8 cellular contexts compared by ENCODE assay signal in the genomic region with DNA sequence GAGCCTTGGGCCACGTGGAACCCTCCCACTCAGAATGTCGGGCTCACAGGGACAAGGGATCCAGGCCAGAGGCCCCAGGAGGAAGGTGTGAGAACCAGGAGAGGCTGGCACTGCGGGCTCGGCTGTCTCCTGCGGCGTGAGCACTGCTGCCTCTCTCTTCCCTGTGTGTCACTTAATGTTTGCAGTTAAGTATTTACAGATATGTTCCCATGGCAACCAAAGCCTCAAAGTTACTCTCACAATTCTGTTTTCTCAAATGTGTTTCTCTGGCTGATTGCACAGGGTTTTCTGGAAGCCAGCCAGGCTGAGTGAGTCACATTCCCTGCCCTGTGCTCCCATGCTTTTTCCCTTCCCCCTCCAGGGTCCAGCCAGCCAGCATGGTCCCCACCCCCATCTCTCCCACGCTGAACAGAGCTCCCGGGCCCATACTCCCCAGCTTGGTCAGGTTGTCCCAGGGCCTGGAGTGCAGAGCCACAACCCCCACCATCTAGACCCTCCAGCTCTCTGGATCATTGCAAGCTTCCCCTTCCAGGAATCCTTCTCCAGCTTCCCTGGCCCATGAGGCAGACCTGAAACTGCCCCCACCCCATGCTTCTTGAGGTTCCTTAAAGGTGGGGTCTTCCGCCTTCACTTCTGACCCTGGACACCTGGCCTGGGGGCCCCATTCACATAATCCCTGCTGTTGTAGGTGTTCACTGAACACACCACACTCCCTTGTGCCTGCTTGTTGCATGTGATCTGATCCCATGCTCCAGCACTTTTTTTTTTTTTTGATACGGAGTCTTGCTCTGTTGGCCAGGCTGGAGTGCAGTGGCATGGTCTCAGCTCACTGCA.
DNase-seq lines count a peak whose midpoint lies in the region; ATAC-seq, FAIRE-seq and TF ChIP-seq lines count a peak whose summit lies in the region.

No MANE protein-coding gene starts in this region.

- H4K20me1 ChIP-seq in K562 (replicated peaks; ENCODE audit: control insufficient read depth, insufficient read depth, low read length) = 0 out of 2 replicates have a peak, but pooled peaks cover 5% of the 10 kb centered on the region

- H3K9ac ChIP-seq in K562 (ENCODE audit: insufficient read depth in 1 of 2, low read depth in 2 of 2, low read length in 2 of 2) = peak overlapping the region in 1 of 2 experiments; percentile 70; a peak in 2 of 4 replicates

- peaks cover 16 to 19% of the 10 kb centered on the region in 2 experiments for H3K4me1 ChIP-seq in K562 (replicated peaks in 1 of 2; ENCODE audit: control insufficient read depth in 2 of 2, insufficient read depth in 2 of 2, low read length in 2 of 2)

- H3K9me1 ChIP-seq in K562 (ENCODE audit: control insufficient read depth, insufficient read depth, low read length) = peaks cover 3% of the 10 kb centered on the region

- peak overlapping the region; percentile 46; the same call in 1 of the 2 replicates for H2AFZ ChIP-seq in K562 (ENCODE audit: low read depth, low read length)

- BruUV-seq in K562 (replicated peaks; lab: Mats Ljungman, UMichigan) = no TSS peak

- intact Hi-C loops in K562 (cut with micrococcal nuclease) = loop anchor here (10.0 kb wide), 1 partner anchor 355 kb away; no protein-coding TSS in a partner anchor

- TF ChIP-seq EP300 in K562 (IDR thresholded peaks at IDR 0.05; ENCODE audit: low read length) = peak; percentile 47; the same call in 1 of the 2 replicates

- no peak for TF ChIP-seq POLR2A in K562 (conservative IDR thresholded peaks at IDR 0.05)

- H3K4me3 ChIP-seq in K562 (no peak overlapping the region), H7 (ENCODE audit: insufficient read depth, low read depth, low read length) (no peak overlapping the region)

- POLR2A ChIA-PET in K562 (lab: Yijun Ruan, JAX) = no interaction called here

- ATAC-seq in HG03135 (IDR thresholded peaks at IDR 0.05; ENCODE audit: unreplicated experiment) (peak; percentile 59), K562 (peak; percentile 69)

- peak; percentile 93 for FAIRE-seq in K562 (lab: Jason Lieb, UNC)
- FAIRE-seq in islet of Langerhans (lab: Jason Lieb, UNC) = peak; percentile 99

- WGBS in K562 (ENCODE audit: insufficient coverage, low coverage, missing lambda C conversion rate) = 13% methylated on average over 10 of the region's 10 CpGs

- CTCF ChIA-PET in K562 (lab: Yijun Ruan, JAX; ENCODE audit: low intra/inter-chr PET ratio) = interaction anchor here (0.5 kb wide), 1 partner anchor 238 kb away, joined by 4 read pairs; no protein-coding TSS in a partner anchor

- H3K27ac ChIP-seq in K562 (ENCODE audit: extremely low read depth, low read depth, low read length) = no peak overlapping the region

- no peaks in the 10 kb centered on the region for H3K36me3 ChIP-seq in K562 (ENCODE audit: control insufficient read depth, insufficient read depth, low read length)
- no peaks in the 10 kb centered on the region for H3K36me3 ChIP-seq in H7 (replicated peaks; ENCODE audit: control insufficient read depth, insufficient read depth, low read length)

- peaks cover 0 to 5% of the 10 kb centered on the region in 2 experiments; a peak in 1 of 5 replicates for H3K27me3 ChIP-seq in K562 (ENCODE audit: control insufficient read depth in 2 of 2, insufficient read depth in 2 of 2, low read length in 2 of 2)
- H3K27me3 ChIP-seq in H7 (ENCODE audit: control insufficient read depth, insufficient read depth, low read length) = 0 out of 2 replicates have a peak, but pooled peaks cover 1% of the 10 kb centered on the region

- no peak for TF ChIP-seq RAD21 in K562 (CRISPR knock-in tag; conservative IDR thresholded peaks at IDR 0.05 in 1 of 2, IDR thresholded peaks at IDR 0.05 in 1 of 2)

- TF ChIP-seq CTCF in K562 (IDR thresholded peaks at IDR 0.05 in 2 of 3, conservative IDR thresholded peaks at IDR 0.05 in 1 of 3; ENCODE audit: insufficient read depth in 2 of 3, low read depth in 1 of 3, low read length in 3 of 3) = no peak

- DNase-seq in G401 (ENCODE audit: low spot score) (peak; percentile 75), NCI-H2196 (lab: John Stamatoyannopoulos, UW; ENCODE audit: unreplicated experiment) (peak; percentile 84), K562 (ENCODE audit: extremely low read depth in 1 of 4, low spot score in 3 of 4) (peak; percentile 79 to 89 (median 85)), stromal cell of bone marrow (ENCODE audit: low read depth) (peak; percentile 93), H7 (no peak)
- no peak for DNase-seq in activated naive CD4-positive, alpha-beta T cell treated with Interleukin-2 at 50 U/mL for 16 hours

- H3K4me2 ChIP-seq in K562 (ENCODE audit: insufficient read depth, low read length) = no peak overlapping the region

- in situ Hi-C loops in G401 (cut with HindIII; ENCODE audit: low sequenced_read_pairs) (no loop called here), K562 (cut with MboI) (no loop called here)

- no peaks in the 10 kb centered on the region for H3K9me3 ChIP-seq in K562 (replicated peaks; ENCODE audit: control insufficient read depth, insufficient read depth, low read depth, low read length)

- H3K79me2 ChIP-seq in K562 (ENCODE audit: control insufficient read depth, insufficient read depth, low read length) = no peaks in the 10 kb centered on the region

TF ChIP-seq in K562, 482 proteins besides CTCF, POLR2A, EP300 and RAD21 (continues in another document):
- TF ChIP-seq SMAD4 (CRISPR knock-in tag; conservative IDR thresholded peaks at IDR 0.05) (no peak), ZNF589 (CRISPR knock-in tag; IDR thresholded peaks at IDR 0.05; ENCODE audit: low read depth) (no peak), ZNF444 (CRISPR knock-in tag; IDR thresholded peaks at IDR 0.05) (no peak), KHSRP (IDR thresholded peaks at IDR 0.05) (no peak), CBFA2T3 (IDR thresholded peaks at IDR 0.05) (peak; percentile 34; the same call in 1 of the 2 replicates), ZNF766 (CRISPR knock-in tag; conservative IDR thresholded peaks at IDR 0.05) (peak; percentile 72; the same call in 1 of the 2 replicates), DDX20 (tag; IDR thresholded peaks at IDR 0.05; ENCODE audit: low read depth) (no peak), PHF21A (IDR thresholded peaks at IDR 0.05; ENCODE audit: borderline replicate concordance, low read depth) (no peak; the same call in 1 of the 2 replicates), SMAD3 (CRISPR knock-in tag; conservative IDR thresholded peaks at IDR 0.05) (no peak), JUN (IDR thresholded peaks at IDR 0.05; ENCODE audit: borderline replicate concordance, low read depth, low read length) (peak; percentile 89), JUN (CRISPR knock-in tag; IDR thresholded peaks at IDR 0.05; ENCODE audit: borderline replicate concordance) (no peak), BACH1 (tag; IDR thresholded peaks at IDR 0.05) (no peak), HIVEP1 (CRISPR knock-in tag; IDR thresholded peaks at IDR 0.05) (no peak), POLR2AphosphoS2 (IDR thresholded peaks at IDR 0.05; ENCODE audit: low read length) (no peak), DACH1 (IDR thresholded peaks at IDR 0.05; ENCODE audit: partially characterized antibody) (no peak), PCBP2 (IDR thresholded peaks at IDR 0.05; ENCODE audit: low read depth, low read length, poor library complexity, severe bottlenecking) (no peak), POLR2H (tag; IDR thresholded peaks at IDR 0.05; ENCODE audit: low read depth) (no peak), SPI1 (IDR thresholded peaks at IDR 0.05; ENCODE audit: borderline replicate concordance, low read depth, low read length) (no peak), ZBTB1 (CRISPR knock-in tag; IDR thresholded peaks at IDR 0.05; ENCODE audit: borderline replicate concordance, low read depth) (no peak), ZNF347 (CRISPR knock-in tag; IDR thresholded peaks at IDR 0.05; ENCODE audit: low read depth) (no peak), ZNF384 (IDR thresholded peaks at IDR 0.05; ENCODE audit: low read depth, low read length) (no peak), FOSL1 (tag; conservative IDR thresholded peaks at IDR 0.05) (peak; percentile 92), KLF6 (CRISPR knock-in tag; IDR thresholded peaks at IDR 0.05; ENCODE audit: borderline replicate concordance) (no peak), BHLHE40 (IDR thresholded peaks at IDR 0.05; ENCODE audit: low read length) (peak; percentile 52; the same call in 1 of the 2 replicates)
- TF ChIP-seq, protein P1, sequence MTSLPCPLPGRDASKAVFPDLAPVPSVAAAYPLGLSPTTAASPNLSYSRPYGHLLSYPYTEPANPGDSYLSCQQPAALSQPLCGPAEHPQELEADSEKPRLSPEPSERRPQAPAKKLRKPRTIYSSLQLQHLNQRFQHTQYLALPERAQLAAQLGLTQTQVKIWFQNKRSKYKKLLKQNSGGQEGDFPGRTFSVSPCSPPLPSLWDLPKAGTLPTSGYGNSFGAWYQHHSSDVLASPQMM (CRISPR knock-in tag; IDR thresholded peaks at IDR 0.05) = no peak
- TF ChIP-seq, protein P2, sequence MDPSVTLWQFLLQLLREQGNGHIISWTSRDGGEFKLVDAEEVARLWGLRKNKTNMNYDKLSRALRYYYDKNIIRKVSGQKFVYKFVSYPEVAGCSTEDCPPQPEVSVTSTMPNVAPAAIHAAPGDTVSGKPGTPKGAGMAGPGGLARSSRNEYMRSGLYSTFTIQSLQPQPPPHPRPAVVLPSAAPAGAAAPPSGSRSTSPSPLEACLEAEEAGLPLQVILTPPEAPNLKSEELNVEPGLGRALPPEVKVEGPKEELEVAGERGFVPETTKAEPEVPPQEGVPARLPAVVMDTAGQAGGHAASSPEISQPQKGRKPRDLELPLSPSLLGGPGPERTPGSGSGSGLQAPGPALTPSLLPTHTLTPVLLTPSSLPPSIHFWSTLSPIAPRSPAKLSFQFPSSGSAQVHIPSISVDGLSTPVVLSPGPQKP (CRISPR knock-in tag; IDR thresholded peaks at IDR 0.05) = no peak
- TF ChIP-seq, protein P3, sequence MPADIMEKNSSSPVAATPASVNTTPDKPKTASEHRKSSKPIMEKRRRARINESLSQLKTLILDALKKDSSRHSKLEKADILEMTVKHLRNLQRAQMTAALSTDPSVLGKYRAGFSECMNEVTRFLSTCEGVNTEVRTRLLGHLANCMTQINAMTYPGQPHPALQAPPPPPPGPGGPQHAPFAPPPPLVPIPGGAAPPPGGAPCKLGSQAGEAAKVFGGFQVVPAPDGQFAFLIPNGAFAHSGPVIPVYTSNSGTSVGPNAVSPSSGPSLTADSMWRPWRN (IDR thresholded peaks at IDR 0.05; ENCODE audit: low read depth) = no peak
- TF ChIP-seq, protein P4, sequence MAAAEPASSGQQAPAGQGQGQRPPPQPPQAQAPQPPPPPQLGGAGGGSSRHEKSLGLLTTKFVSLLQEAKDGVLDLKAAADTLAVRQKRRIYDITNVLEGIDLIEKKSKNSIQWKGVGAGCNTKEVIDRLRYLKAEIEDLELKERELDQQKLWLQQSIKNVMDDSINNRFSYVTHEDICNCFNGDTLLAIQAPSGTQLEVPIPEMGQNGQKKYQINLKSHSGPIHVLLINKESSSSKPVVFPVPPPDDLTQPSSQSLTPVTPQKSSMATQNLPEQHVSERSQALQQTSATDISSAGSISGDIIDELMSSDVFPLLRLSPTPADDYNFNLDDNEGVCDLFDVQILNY (CRISPR knock-in tag; IDR thresholded peaks at IDR 0.05) = no peak

Comparison
In these comparisons a context has a peak if more than half of its experiments do, and no peak if none do; other contexts are left out.
1. DNase-seq: peak in G401 (single experiment), NCI-H2196 (single experiment), K562 (4 of 4) and stromal cell of bone marrow (single experiment); none in activated naive CD4-positive, alpha-beta T cell treated with Interleukin-2 at 50 U/mL for 16 hours (single experiment) and H7 (single experiment).